1 cellular context compared by ENCODE assay signal in genomic region chr16:73000020-73000906, GRCh38.
TF ChIP-seq lines count a peak whose summit lies in the region.

No MANE protein-coding gene starts in this region.

TF ChIP-seq in HepG2, 621 proteins besides CTCF, POLR2A, EP300 and RAD21 (continued from another document and continues in another):
- no peak for TF ChIP-seq E2F1 (CRISPR knock-in tag; IDR thresholded peaks at IDR 0.05)
- no peak for TF ChIP-seq ZNF709 (CRISPR knock-in tag; IDR thresholded peaks at IDR 0.05)
- no peak for TF ChIP-seq ZFP36L2 (CRISPR knock-in tag; IDR thresholded peaks at IDR 0.05)
- TF ChIP-seq ZNF276 (CRISPR knock-in tag; IDR thresholded peaks at IDR 0.05; ENCODE audit: low read depth): no peak
- peak; percentile 92 for TF ChIP-seq ZNF263 (CRISPR knock-in tag; IDR thresholded peaks at IDR 0.05)
- peak; percentile 62 for TF ChIP-seq FOSL2 (CRISPR knock-in tag; IDR thresholded peaks at IDR 0.05)
- TF ChIP-seq TFDP2 (CRISPR knock-in tag; IDR thresholded peaks at IDR 0.05): peak; percentile 63
- no peak for TF ChIP-seq FOXP1 (IDR thresholded peaks at IDR 0.05)
- TF ChIP-seq FOXP1 (CRISPR knock-in tag; IDR thresholded peaks at IDR 0.05): 0 out of 2 replicates have a peak, but pooled peaks have one; percentile 21
- no peak for TF ChIP-seq ZNF431 (CRISPR knock-in tag; IDR thresholded peaks at IDR 0.05; ENCODE audit: borderline replicate concordance, low read depth)
- no peak for TF ChIP-seq ZNF296 (CRISPR knock-in tag; conservative IDR thresholded peaks at IDR 0.05)
- no peak for TF ChIP-seq TP53 (CRISPR knock-in tag; conservative IDR thresholded peaks at IDR 0.05)
- no peak for TF ChIP-seq RELA (CRISPR knock-in tag; IDR thresholded peaks at IDR 0.05)
- no peak for TF ChIP-seq SRSF1 (optimal IDR thresholded peaks at IDR 0.05; ENCODE audit: low read depth, low read length)
- TF ChIP-seq ZNF292 (CRISPR knock-in tag; IDR thresholded peaks at IDR 0.05; ENCODE audit: borderline replicate concordance, low read depth): peak; percentile 76; the same call in 1 of the 2 replicates
- no peak for TF ChIP-seq CCDC6 (CRISPR knock-in tag; IDR thresholded peaks at IDR 0.05)
- no peak for TF ChIP-seq ZFAT (CRISPR knock-in tag; conservative IDR thresholded peaks at IDR 0.05)
- TF ChIP-seq SATB2 (CRISPR knock-in tag; IDR thresholded peaks at IDR 0.05): 0 out of 2 replicates have a peak, but pooled peaks have one; percentile 23
- no peak for TF ChIP-seq ZC3H4 (CRISPR knock-in tag; IDR thresholded peaks at IDR 0.05; ENCODE audit: borderline replicate concordance)
- no peak for TF ChIP-seq ZNF609 (CRISPR knock-in tag; IDR thresholded peaks at IDR 0.05; ENCODE audit: borderline replicate concordance)
- no peak for TF ChIP-seq NFRKB (IDR thresholded peaks at IDR 0.05)
- no peak; the same call in 1 of the 2 replicates for TF ChIP-seq ZNF660 (CRISPR knock-in tag; IDR thresholded peaks at IDR 0.05; ENCODE audit: borderline replicate concordance, low read depth)
- peak; percentile 52 for TF ChIP-seq KMT2A (CRISPR knock-in tag; IDR thresholded peaks at IDR 0.05)
- 0 out of 2 replicates have a peak, but pooled peaks have one; percentile 22 for TF ChIP-seq ZNF205 (CRISPR knock-in tag; IDR thresholded peaks at IDR 0.05)
- 0 out of 2 replicates have a peak, but pooled peaks have one; percentile 30 for TF ChIP-seq POLR2G (IDR thresholded peaks at IDR 0.05; ENCODE audit: low read depth, low read length)
- peak; percentile 73 for TF ChIP-seq ARID5B (CRISPR knock-in tag; IDR thresholded peaks at IDR 0.05)
- no peak for TF ChIP-seq ZNF329 (CRISPR knock-in tag; IDR thresholded peaks at IDR 0.05; ENCODE audit: low read depth)
- TF ChIP-seq DRAP1 (CRISPR knock-in tag; IDR thresholded peaks at IDR 0.05): peak; percentile 31; the same call in 1 of the 2 replicates
- no peak for TF ChIP-seq ZNF484 (CRISPR knock-in tag; IDR thresholded peaks at IDR 0.05; ENCODE audit: borderline replicate concordance, low read depth)
- TF ChIP-seq DBP (CRISPR knock-in tag; IDR thresholded peaks at IDR 0.05; ENCODE audit: not compliant biosample characterization): no peak
- TF ChIP-seq JUNB (CRISPR knock-in tag; IDR thresholded peaks at IDR 0.05; ENCODE audit: borderline replicate concordance): no peak
- TF ChIP-seq ZNF674 (CRISPR knock-in tag; IDR thresholded peaks at IDR 0.05; ENCODE audit: low read depth): no peak
- 0 out of 2 replicates have a peak, but pooled peaks have one; percentile 24 for TF ChIP-seq ZSCAN9 (CRISPR knock-in tag; IDR thresholded peaks at IDR 0.05; ENCODE audit: borderline replicate concordance)
- TF ChIP-seq LBX2 (CRISPR knock-in tag; IDR thresholded peaks at IDR 0.05; ENCODE audit: borderline replicate concordance): no peak
- no peak for TF ChIP-seq GFI1 (CRISPR knock-in tag; IDR thresholded peaks at IDR 0.05; ENCODE audit: borderline replicate concordance)
- TF ChIP-seq HDAC1 (CRISPR knock-in tag; IDR thresholded peaks at IDR 0.05): peak; percentile 62
- peak; percentile 55; the same call in 1 of the 2 replicates for TF ChIP-seq HNRNPL (IDR thresholded peaks at IDR 0.05; ENCODE audit: low read depth, low read length)
- no peak for TF ChIP-seq SKI (IDR thresholded peaks at IDR 0.05; ENCODE audit: partially characterized antibody)
- no peak; the same call in 1 of the 2 replicates for TF ChIP-seq ZNF343 (CRISPR knock-in tag; IDR thresholded peaks at IDR 0.05)
- TF ChIP-seq ZNF773 (CRISPR knock-in tag; IDR thresholded peaks at IDR 0.05; ENCODE audit: borderline replicate concordance): no peak
- peak; percentile 72; the same call in 1 of the 2 replicates for TF ChIP-seq PPARG (CRISPR knock-in tag; conservative IDR thresholded peaks at IDR 0.05)
- no peak for TF ChIP-seq FLYWCH1 (CRISPR knock-in tag; IDR thresholded peaks at IDR 0.05)
- TF ChIP-seq ZNF383 (CRISPR knock-in tag; IDR thresholded peaks at IDR 0.05; ENCODE audit: borderline replicate concordance): peak; percentile 40; the same call in 1 of the 2 replicates
- no peak for TF ChIP-seq MNT (IDR thresholded peaks at IDR 0.05)
- TF ChIP-seq HCFC1 (IDR thresholded peaks at IDR 0.05; ENCODE audit: low read depth, low read length): no peak
- TF ChIP-seq U2AF1 (optimal IDR thresholded peaks at IDR 0.05; ENCODE audit: low read depth, low read length): no peak
- TF ChIP-seq RFXANK (CRISPR knock-in tag; IDR thresholded peaks at IDR 0.05): no peak
- TF ChIP-seq SOX5 (CRISPR knock-in tag; IDR thresholded peaks at IDR 0.05; ENCODE audit: borderline replicate concordance): peak; percentile 82; the same call in 1 of the 2 replicates
- no peak for TF ChIP-seq GATAD1 (CRISPR knock-in tag; IDR thresholded peaks at IDR 0.05)
